17 cellular contexts compared by ENCODE assay signal in genomic region chr22:31155425-31155824, GRCh38. TPM values are rescaled to one million over a fixed set of nuclear protein-coding genes. Genes with fewer than 3 reads are reported as not detected.
DNase-seq lines count a peak whose midpoint lies in the region; ATAC-seq and TF ChIP-seq lines count a peak whose summit lies in the region.
"Had no signal": no experiment of that assay in that cellular context is flagged by ENCODE, and none has a peak within 500 bp of the region (broad histone marks: within the 10 kb centered on the region; RNA-seq: fewer than 3 reads in every experiment).

No MANE protein-coding gene starts in this region.

- no peak for TF ChIP-seq CTCF in BJ (IDR thresholded peaks at IDR 0.05; ENCODE audit: insufficient read depth, low read depth, low read length)
- no peak for TF ChIP-seq CTCF in sigmoid colon (IDR thresholded peaks at IDR 0.05)

- H3K27me3 ChIP-seq in BJ (ENCODE audit: control insufficient read depth, insufficient read depth, low read length) (no peaks in the 10 kb centered on the region; the same call in 1 of the 2 replicates), sigmoid colon (no peaks in the 10 kb centered on the region)
- H3K27me3 ChIP-seq: adrenal gland; BLaER1 treated with 17β-estradiol and CSF1 and Interleukin-3, amounts not matched to agents 10 nM and 100 nM had no signal

- 32 to 40% methylated on average over 3 of the region's 3 CpGs for WGBS in sigmoid colon, 2 donors

- H3K36me3 ChIP-seq in BJ (ENCODE audit: control insufficient read depth, insufficient read depth, low read length) (no peaks in the 10 kb centered on the region), sigmoid colon (no peaks in the 10 kb centered on the region)
- H3K36me3 ChIP-seq: adrenal gland; BLaER1 treated with 17β-estradiol and CSF1 and Interleukin-3, amounts not matched to agents 10 nM and 100 nM had no signal

- in situ Hi-C loops in G401 (cut with HindIII; ENCODE audit: low sequenced_read_pairs) = no loop called here

- no peak overlapping the region for H3K4me3 ChIP-seq in BJ (ENCODE audit: low read depth, low read length)
- H3K4me3 ChIP-seq in sigmoid colon = no peak overlapping the region
- H3K4me3 ChIP-seq: adrenal gland; BLaER1 treated with 17β-estradiol and CSF1 and Interleukin-3, amounts not matched to agents 10 nM and 100 nM had no signal

- CTCF ChIA-PET in BJ (lab: Yijun Ruan, JAX) = interaction anchor here (1.0 to 1.8 kb wide), 5 partner anchors 31 to 111 kb away, joined by 3 to 5 read pairs (median 4); partner anchors contain the start of gene SELENOM

- DNase-seq in BJ (ENCODE audit: low read depth) = peak; percentile 73
- peak; percentile 48 for DNase-seq in amniotic epithelial cell (ENCODE audit: low read depth)
- peak; percentile 67 for DNase-seq in fibroblast of peridontal ligament (ENCODE audit: extremely low read depth)
- DNase-seq in sigmoid colon = no peak
- DNase-seq in globus pallidus (ENCODE audit: low spot score) = no peak
- DNase-seq in NCI-H2227 treated with DMSO at 0.1 percent for 48 hours (lab: John Stamatoyannopoulos, UW) = no peak
- DNase-seq in G401 (ENCODE audit: low spot score) = no peak
- DNase-seq: activated CD4-positive, alpha-beta T cell treated with anti-CD3 and anti-CD28 coated beads, Interleukin-2, amount 10 ng/mL, durations not matched to agents 7 days and 5 days; activated T-cell treated with anti-CD3 and anti-CD28 coated beads, Interleukin-2, amount 50 U/mL, for 4 hours; adrenal gland; DND-41; Karpas-422; NCI-H1694 treated with DMSO at 0.1 percent for 48 hours; NCI-H526; nucleus accumbens had no signal

- POLR2A ChIA-PET in BJ (lab: Charles Lee) = no interaction called here

- peak in 1 of 4 donors; percentile 3 for TF ChIP-seq EP300 in sigmoid colon (IDR thresholded peaks at IDR 0.05)

- intact Hi-C loops in sigmoid colon (cut with DNase I) = no loop called here

- H3K27ac ChIP-seq in sigmoid colon = peak overlapping the region; percentile 68 to 82 (median 79)
- H3K27ac ChIP-seq: BLaER1 treated with 17β-estradiol and CSF1 and Interleukin-3, amounts not matched to agents 10 nM and 100 nM had no signal

- ATAC-seq in HG03108 (IDR thresholded peaks at IDR 0.05; ENCODE audit: unreplicated experiment) = no peak
- ATAC-seq: activated T-cell treated with anti-CD3 and anti-CD28 coated beads, Interleukin-2, amount 50 U/mL, for 4 hours had no signal

- peaks cover 0 to 28% (median 20%) of the 10 kb centered on the region in 4 donors for H3K4me1 ChIP-seq in sigmoid colon

- H3K9me3 ChIP-seq in sigmoid colon = no peaks in the 10 kb centered on the region
- H3K9me3 ChIP-seq: adrenal gland; BLaER1 treated with 17β-estradiol and CSF1 and Interleukin-3, amounts not matched to agents 10 nM and 100 nM had no signal

- no peak for TF ChIP-seq POLR2A in sigmoid colon (IDR thresholded peaks at IDR 0.05)

RNA-seq across cellular contexts. Expression of gene RNF185, which starts 4.6 kb away (rescaled TPM):
- polyA plus RNA-seq in BJ (2011; rRNA removed) = 50.7 and 58.5 TPM in 2 replicates
- polyA minus RNA-seq in BJ (2011; rRNA and poly(A)+ RNA removed) = 21.9 and 34.6 TPM in 2 replicates
- 10 to 100 TPM; 30.1 to 33.5 (median 31.6) TPM for total RNA-seq in sigmoid colon
- polyA plus RNA-seq in sigmoid colon = 10 to 100 TPM; 23.4 to 44.9 (median 43.2) TPM
- 45.7 and 54.8 TPM in 2 replicates for total RNA-seq in G401 (2014; rRNA removed; shearing (Covaris generic))

RNA-seq across cellular contexts. Expression of gene PLA2G3, which starts 15.1 kb away (rescaled TPM):
- polyA plus RNA-seq in BJ (2011; rRNA removed) (0.04 TPM in 1 of 2 replicates, not detected in the other), sigmoid colon (1 to 10 TPM in 1 of 3 donors, not detected in 2; 5.2 TPM)
- not detected in 2 replicates for polyA minus RNA-seq in BJ (2011; rRNA and poly(A)+ RNA removed)
- not detected for total RNA-seq in sigmoid colon
- total RNA-seq in G401 (2014; rRNA removed; shearing (Covaris generic)) = 4.4 and 4.9 TPM in 2 replicates
- total RNA-seq: activated CD4-positive, alpha-beta T cell treated with anti-CD3 and anti-CD28 coated beads, Interleukin-2, amount 10 ng/mL, durations not matched to agents 7 days and 5 days; activated T-cell treated with anti-CD3 and anti-CD28 coated beads, Interleukin-2, amount 50 U/mL, for 4 hours; adrenal gland had no signal

RNA-seq across cellular contexts. Expression of gene INPP5J, which starts 32.7 kb away (rescaled TPM):
- polyA plus RNA-seq in BJ (2011; rRNA removed) = 1.1 and 1.5 TPM in 2 replicates
- 0.98 and 2.5 TPM in 2 replicates for polyA minus RNA-seq in BJ (2011; rRNA and poly(A)+ RNA removed)
- 1 to 10 TPM; 1.1 to 2.2 (median 1.8) TPM for total RNA-seq in sigmoid colon
- 10 to 100 TPM; 11.4 to 15.3 (median 12.5) TPM for polyA plus RNA-seq in sigmoid colon
- 0.74 and 3.0 TPM in 2 replicates for total RNA-seq in G401 (2014; rRNA removed; shearing (Covaris generic))
- total RNA-seq: activated CD4-positive, alpha-beta T cell treated with anti-CD3 and anti-CD28 coated beads, Interleukin-2, amount 10 ng/mL, durations not matched to agents 7 days and 5 days had no signal

RNA-seq across cellular contexts. Expression of gene SELENOM, which starts 48.1 kb away (rescaled TPM):
- polyA plus RNA-seq in BJ (2011; rRNA removed) (215 and 292 TPM in 2 replicates), sigmoid colon (100 to 1,000 TPM in 2 of 3 donors, 10 to 100 TPM in 1; 40.9 to 192 (median 169) TPM)
- polyA minus RNA-seq in BJ (2011; rRNA and poly(A)+ RNA removed) = 111 and 156 TPM in 2 replicates
- 1,000 to 10,000 TPM in 3 of 4 donors, 100 to 1,000 TPM in 1; 868 to 1,938 (median 1,638) TPM for total RNA-seq in sigmoid colon
- total RNA-seq in G401 (2014; rRNA removed; shearing (Covaris generic)) = 55.1 and 115 TPM in 2 replicates

RNA-seq across cellular contexts. Expression of gene LIMK2, which starts 56.7 kb away (rescaled TPM):
- 5.2 and 5.5 TPM in 2 replicates for polyA plus RNA-seq in BJ (2011; rRNA removed)
- polyA minus RNA-seq in BJ (2011; rRNA and poly(A)+ RNA removed) = 8.7 and 12.8 TPM in 2 replicates
- 10 to 100 TPM; 10.3 to 20.8 (median 14.0) TPM for total RNA-seq in sigmoid colon
- polyA plus RNA-seq in sigmoid colon = 10 to 100 TPM; 31.9 to 58.7 (median 39.0) TPM
- total RNA-seq in G401 (2014; rRNA removed; shearing (Covaris generic)) = 49.9 and 58.0 TPM in 2 replicates

Comparison
In these comparisons a context has a peak if more than half of its experiments do, and no peak if none do; other contexts are left out.
1. DNase-seq: peak in BJ (single experiment), amniotic epithelial cell (single experiment) and fibroblast of peridontal ligament (single experiment); none in sigmoid colon (single experiment), globus pallidus (single experiment), NCI-H2227 treated with DMSO at 0.1 percent for 48 hours (single experiment) and G401 (single experiment).